Comparison of ENCODE assay signal across 9 cellular contexts in the genomic region with DNA sequence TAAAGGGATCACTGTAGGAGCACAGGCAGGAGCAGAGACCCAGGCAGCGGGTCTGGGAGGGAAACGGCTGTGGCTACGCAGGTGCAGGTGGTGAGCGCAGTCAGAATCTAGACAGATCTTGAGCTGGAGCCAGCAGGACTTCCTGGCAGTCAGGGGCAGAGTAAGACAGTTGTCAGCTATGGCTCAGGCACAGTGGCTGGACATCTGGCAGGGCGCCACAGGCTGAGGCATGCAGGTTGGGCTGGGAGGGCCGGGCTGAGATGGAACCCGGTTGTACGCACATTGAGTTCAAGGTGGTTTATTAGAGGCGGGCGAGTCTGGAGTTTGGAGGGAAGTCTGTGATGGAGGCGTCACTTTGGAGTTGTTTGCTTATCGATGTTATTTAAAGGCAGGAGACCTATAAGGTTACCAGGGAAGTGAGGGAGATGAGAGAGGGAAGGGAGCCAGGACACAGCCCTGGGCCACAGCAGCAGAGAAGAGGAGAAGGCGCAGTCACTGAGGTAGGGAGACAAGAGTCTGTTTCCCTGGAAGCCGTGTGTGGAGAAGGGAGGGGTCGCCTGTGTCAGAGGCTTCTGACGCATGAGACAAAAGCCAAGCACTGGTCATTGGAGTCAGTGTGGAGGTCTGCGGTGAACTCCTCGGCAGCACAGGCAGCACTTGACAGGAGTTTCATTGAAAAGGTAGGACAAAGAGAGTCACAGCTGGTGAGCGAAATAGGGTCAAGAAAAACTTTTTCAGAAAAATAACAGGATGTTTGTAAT.
DNase-seq lines count a peak whose midpoint lies in the region; ATAC-seq and TF ChIP-seq lines count a peak whose summit lies in the region.
"Had no signal": no experiment of that assay in that cellular context is flagged by ENCODE, and none has a peak within 500 bp of the region (broad histone marks: within the 10 kb centered on the region; RNA-seq: fewer than 3 reads in every experiment).

No MANE protein-coding gene starts in this region.

- no peaks in the 10 kb centered on the region for H3K27me3 Mint-ChIP-seq in memory B cell
- H3K27me3 Mint-ChIP-seq in natural killer cell treated with Interleukin-12 subunit alpha and Interleukin-12 subunit beta and Interleukin-15 and Interleukin-18, amount 100 ng/mL, for 72 hours, result no peaks in the 10 kb centered on the region

- POLR2A ChIA-PET in GM10248 (lab: Yijun Ruan, JAX), result no interaction called here

- no peak overlapping the region for H3K4me3 Mint-ChIP-seq in memory B cell
- H3K4me3 Mint-ChIP-seq in natural killer cell treated with Interleukin-12 subunit alpha and Interleukin-12 subunit beta and Interleukin-15 and Interleukin-18, amount 100 ng/mL, for 72 hours, result no peak overlapping the region

- no peak for ATAC-seq in memory B cell (ENCODE audit: low read depth)
- ATAC-seq in HG03175 (IDR thresholded peaks at IDR 0.05; ENCODE audit: unreplicated experiment), result no peak
- ATAC-seq in natural killer cell treated with Interleukin-12 subunit alpha and Interleukin-12 subunit beta and Interleukin-15 and Interleukin-18, amount 100 ng/mL, for 72 hours, result no peak
- no peak for ATAC-seq in HG03457 (IDR thresholded peaks at IDR 0.05; ENCODE audit: unreplicated experiment)
- ATAC-seq: body of pancreas had no signal

- DNase-seq in DMS79 (lab: John Stamatoyannopoulos, UW) (peak; percentile 78), NCI-H2081 (lab: John Stamatoyannopoulos, UW) (peak; percentile 58 to 91), adrenal gland (peak in 5 of 7 donors; percentile 28 to 52 (median 39)), memory B cell (ENCODE audit: low spot score in 2 of 2) (no peak), GM10248 (ENCODE audit: extremely low spot score) (no peak)
- no peak for DNase-seq in natural killer cell treated with Interleukin-12 subunit alpha and Interleukin-12 subunit beta and Interleukin-15 and Interleukin-18, amount 100 ng/mL, for 72 hours (ENCODE audit: low spot score)

- CTCF ChIA-PET in GM10248 (lab: Yijun Ruan, JAX), result interaction anchor here (1.1 kb wide), 1 partner anchor 14 kb away, joined by 3 read pairs; no protein-coding TSS in a partner anchor

- no peaks in the 10 kb centered on the region for H3K36me3 Mint-ChIP-seq in memory B cell
- no peaks in the 10 kb centered on the region for H3K36me3 Mint-ChIP-seq in natural killer cell treated with Interleukin-12 subunit alpha and Interleukin-12 subunit beta and Interleukin-15 and Interleukin-18, amount 100 ng/mL, for 72 hours

- no peaks in the 10 kb centered on the region for H3K9me3 Mint-ChIP-seq in memory B cell
- H3K9me3 Mint-ChIP-seq in natural killer cell treated with Interleukin-12 subunit alpha and Interleukin-12 subunit beta and Interleukin-15 and Interleukin-18, amount 100 ng/mL, for 72 hours, result no peaks in the 10 kb centered on the region

- WGBS in adrenal gland, 4 donors, result 66 to 76% (median 70%) methylated on average over 19 of the region's 19 CpGs

- H3K27ac ChIP-seq in adrenal gland, result no peak overlapping the region
- H3K27ac ChIP-seq: body of pancreas had no signal

- H3K4me1 ChIP-seq in adrenal gland (replicated peaks in 1 of 2), result no peaks in the 10 kb centered on the region
- H3K4me1 ChIP-seq: body of pancreas had no signal

- H3K4me1 Mint-ChIP-seq in memory B cell, result peaks cover 6% of the 10 kb centered on the region
- peaks cover 0 to 12% of the 10 kb centered on the region in 2 donors for H3K4me1 Mint-ChIP-seq in natural killer cell treated with Interleukin-12 subunit alpha and Interleukin-12 subunit beta and Interleukin-15 and Interleukin-18, amount 100 ng/mL, for 72 hours (ENCODE audit: low read depth in 2 of 2)

- no peak overlapping the region for H3K4me3 ChIP-seq in adrenal gland
- H3K4me3 ChIP-seq: body of pancreas had no signal

- TF ChIP-seq POLR2A in adrenal gland (IDR thresholded peaks at IDR 0.05), result no peak

- no peaks in the 10 kb centered on the region for H3K9me3 ChIP-seq in adrenal gland (replicated peaks in 1 of 3)
- H3K9me3 ChIP-seq: body of pancreas had no signal

- H3K27me3 ChIP-seq in adrenal gland, result no peaks in the 10 kb centered on the region
- H3K27me3 ChIP-seq: body of pancreas had no signal

- H3K27ac Mint-ChIP-seq in memory B cell, result peak overlapping the region; percentile 2
- H3K27ac Mint-ChIP-seq in natural killer cell treated with Interleukin-12 subunit alpha and Interleukin-12 subunit beta and Interleukin-15 and Interleukin-18, amount 100 ng/mL, for 72 hours, result peak overlapping the region in 1 of 2 donors; percentile 30

- no peak for TF ChIP-seq CTCF in adrenal gland (IDR thresholded peaks at IDR 0.05)
- TF ChIP-seq CTCF in GM10248 (IDR thresholded peaks at IDR 0.05; ENCODE audit: control extremely low read depth, extremely low read depth, low read depth, missing control alignments), result no peak

- H3K36me3 ChIP-seq in adrenal gland (replicated peaks in 1 of 2), result no peaks in the 10 kb centered on the region

- intact Hi-C loops in adrenal gland (cut with DNase I), result loop anchor here in 1 of 2 donors (10.0 kb wide), 1 partner anchor 156 kb away; no protein-coding TSS in a partner anchor

Comparison
In these comparisons a context has a peak if more than half of its experiments do, and no peak if none do; other contexts are left out.
1. DNase-seq: peak in DMS79 (single experiment), NCI-H2081 (2 of 2) and adrenal gland (5 of 7); none in memory B cell (0 of 2), GM10248 (single experiment) and natural killer cell treated with Interleukin-12 subunit alpha and Interleukin-12 subunit beta and Interleukin-15 and Interleukin-18, amount 100 ng/mL, for 72 hours (single experiment).